In genomic region chr16:3305109-3306068, GRCh38 we compare ENCODE assay signal across 8 cellular contexts. TPM values are rescaled to one million over a fixed set of nuclear protein-coding genes. Genes with fewer than 3 reads are reported as not detected.
A peak's percentile ranks its signal among the peaks of the same experiment; 100 is the strongest.
DNase-seq lines count a peak whose midpoint lies in the region; ATAC-seq and TF ChIP-seq lines count a peak whose summit lies in the region.

Gene TIGD7, minus strand, starts transcription at chr16:3305430. Its CDS starts 4,816 bp downstream, at chr16:3300614.
Gene ZNF75A, plus strand, starts transcription at chr16:3305497. Its CDS starts 2,932 bp downstream, at chr16:3308429.

- no peaks in the 10 kb centered on the region for H3K9me2 ChIP-seq in Karpas-422 (replicated peaks; ENCODE audit: insufficient read depth, low read length)

- H3K4me2 ChIP-seq in DND-41 (ENCODE audit: insufficient read depth, low read length) (peak within 1 kb of the TSS; percentile 63), Karpas-422 (ENCODE audit: low read depth, low read length, poor library complexity, severe bottlenecking) (peak within 1 kb of the TSS; percentile 74)

- no peaks in the 10 kb centered on the region for H3K27me3 ChIP-seq in DND-41 (ENCODE audit: insufficient read depth, low read length, poor library complexity)
- no peaks in the 10 kb centered on the region for H3K27me3 ChIP-seq in Karpas-422 (ENCODE audit: low read length)
- no peaks in the 10 kb centered on the region for H3K27me3 ChIP-seq in foreskin keratinocyte
- H3K27me3 ChIP-seq in neuron (ENCODE audit: insufficient read depth, low read length), result no peaks in the 10 kb centered on the region
- no peaks in the 10 kb centered on the region for H3K27me3 ChIP-seq in stomach smooth muscle (ENCODE audit: control insufficient read depth in 1 of 2, insufficient read depth in 2 of 2, low read length in 2 of 2)

- peak within 1 kb of the TSS; percentile 2 to 65; a peak in 3 of 4 replicates for H3K4me3 ChIP-seq in DND-41 (ENCODE audit: low read depth in 1 of 2, low read length in 2 of 2)
- H3K4me3 ChIP-seq in Karpas-422 (ENCODE audit: low read length), result peak within 1 kb of the TSS; percentile 84
- H3K4me3 ChIP-seq in neuron (ENCODE audit: low read length), result peak within 1 kb of the TSS; percentile 89
- peak within 1 kb of the TSS; percentile 88 to 93 for H3K4me3 ChIP-seq in stomach smooth muscle (ENCODE audit: low read length in 2 of 2)

- ATAC-seq in DND-41 (ENCODE audit: insufficient read depth, low read depth), result peak; percentile 88
- peak; percentile 95 for ATAC-seq in GM21786 (IDR thresholded peaks at IDR 0.05; ENCODE audit: unreplicated experiment)
- ATAC-seq in foreskin keratinocyte, result peak; percentile 96

- TF ChIP-seq CTCF in DND-41 (IDR thresholded peaks at IDR 0.05; ENCODE audit: borderline replicate concordance, extremely low read depth, low read length, poor library complexity, severe bottlenecking), result no peak
- peak; percentile 39 for TF ChIP-seq CTCF in foreskin keratinocyte (conservative IDR thresholded peaks at IDR 0.05)

- peak; percentile 62 for DNase-seq in DND-41
- peak; percentile 93 for DNase-seq in Karpas-422
- DNase-seq in SIG-M5 (lab: John Stamatoyannopoulos, UW), result peak; percentile 47
- peak; percentile 62 for DNase-seq in activated gamma-delta T cell treated with anti-CD3 and anti-CD28 coated beads, Interleukin-2, amount 50 U/mL, for 16 hours (ENCODE audit: low read depth)
- DNase-seq in foreskin keratinocyte, result peak; percentile 82 to 90

- H2AFZ ChIP-seq in DND-41 (ENCODE audit: low read depth, low read length), result peak within 1 kb of the TSS; percentile 66
- peak within 1 kb of the TSS; percentile 88; the same call in 1 of the 2 replicates for H2AFZ ChIP-seq in Karpas-422 (ENCODE audit: low read length)
- peak within 1 kb of the TSS; percentile 60 for H2AFZ ChIP-seq in neuron (ENCODE audit: low read depth, low read length)

- H3K9me3 ChIP-seq in DND-41 (ENCODE audit: insufficient read depth, low read length, severe bottlenecking) (no peaks in the 10 kb centered on the region), Karpas-422 (ENCODE audit: low read length) (peaks cover 32% of the 10 kb centered on the region), neuron (ENCODE audit: low read length) (peaks cover 36% of the 10 kb centered on the region), stomach smooth muscle (ENCODE audit: control insufficient read depth in 2 of 2, low read length in 2 of 2) (peaks cover 12 to 27% of the 10 kb centered on the region in 2 donors)

- H3K36me3 ChIP-seq in DND-41 (ENCODE audit: insufficient read depth, low read length) (0 out of 2 replicates have a peak, but pooled peaks cover 5% of the 10 kb centered on the region), Karpas-422 (ENCODE audit: insufficient read depth, low read length) (peaks cover 49% of the 10 kb centered on the region), neuron (ENCODE audit: insufficient read depth, low read length) (peaks cover 51% of the 10 kb centered on the region), stomach smooth muscle (ENCODE audit: control insufficient read depth in 2 of 2, insufficient read depth in 2 of 2, low read length in 2 of 2) (peaks cover 11 to 26% of the 10 kb centered on the region in 2 donors)

- H3K79me2 ChIP-seq in DND-41 (ENCODE audit: insufficient read depth, low read length) (peaks cover 8% of the 10 kb centered on the region; the same call in 1 of the 2 replicates), Karpas-422 (ENCODE audit: low read length) (peaks cover 24% of the 10 kb centered on the region)

- H3K4me1 ChIP-seq in DND-41 (ENCODE audit: insufficient read depth, low read length) (peaks cover 22% of the 10 kb centered on the region), Karpas-422 (ENCODE audit: low read length) (peaks cover 13% of the 10 kb centered on the region), foreskin keratinocyte (no peaks in the 10 kb centered on the region), neuron (ENCODE audit: insufficient read depth, low read length) (peaks cover 12% of the 10 kb centered on the region), stomach smooth muscle (ENCODE audit: control insufficient read depth, insufficient read depth, low read length) (peaks cover 6% of the 10 kb centered on the region)

- H3K27ac ChIP-seq in DND-41 (ENCODE audit: low read length) (peak within 1 kb of the TSS; percentile 69), Karpas-422 (ENCODE audit: low read length) (peak within 1 kb of the TSS; percentile 52), foreskin keratinocyte (peak within 1 kb of the TSS; percentile 73), stomach smooth muscle (ENCODE audit: low read length) (peak within 1 kb of the TSS; percentile 88)

- H3K9ac ChIP-seq in DND-41 (ENCODE audit: low read depth, low read length) (peak within 1 kb of the TSS; percentile 63), Karpas-422 (ENCODE audit: low read length) (peak within 1 kb of the TSS; percentile 81), stomach smooth muscle (ENCODE audit: low read length in 2 of 2) (peak within 1 kb of the TSS; percentile 85 to 90)

- H4K20me1 ChIP-seq in DND-41 (ENCODE audit: insufficient read depth, low read length) (no peaks in the 10 kb centered on the region), Karpas-422 (ENCODE audit: insufficient read depth, low read depth, low read length) (no peaks in the 10 kb centered on the region)

RNA-seq across cellular contexts. Expression of gene TIGD7, which starts in this region (rescaled TPM):
- total RNA-seq in Karpas-422 (2014; rRNA removed; shearing (Covaris generic); ENCODE audit: low replicate concordance), result 2.8 and 4.1 TPM in 2 replicates
- 1.2 TPM in 2 replicates for total RNA-seq in foreskin keratinocyte
- 0.37 and 0.64 TPM in 2 replicates for polyA plus RNA-seq in foreskin keratinocyte

RNA-seq across cellular contexts. Expression of gene ZNF75A, which starts in this region (rescaled TPM):
- total RNA-seq in Karpas-422 (2014; rRNA removed; shearing (Covaris generic); ENCODE audit: low replicate concordance), result 22.0 and 26.1 TPM in 2 replicates
- total RNA-seq in foreskin keratinocyte, result 17.0 and 17.7 TPM in 2 replicates
- 6.6 and 6.7 TPM in 2 replicates for polyA plus RNA-seq in foreskin keratinocyte

Comparison
In these comparisons a context has a peak if more than half of its experiments do, and no peak if none do; other contexts are left out.
1. Peak in every context shown above with its lines: DNase-seq, ATAC-seq, H3K4me3 ChIP-seq and H3K27ac ChIP-seq.
2. H3K4me3 ChIP-seq: peak in every context shown above with its lines; median percentile 90 in stomach smooth muscle; 89 in neuron; 84 in Karpas-422; 34 in DND-41.